27 cellular contexts compared by ENCODE assay signal in the genomic region with DNA sequence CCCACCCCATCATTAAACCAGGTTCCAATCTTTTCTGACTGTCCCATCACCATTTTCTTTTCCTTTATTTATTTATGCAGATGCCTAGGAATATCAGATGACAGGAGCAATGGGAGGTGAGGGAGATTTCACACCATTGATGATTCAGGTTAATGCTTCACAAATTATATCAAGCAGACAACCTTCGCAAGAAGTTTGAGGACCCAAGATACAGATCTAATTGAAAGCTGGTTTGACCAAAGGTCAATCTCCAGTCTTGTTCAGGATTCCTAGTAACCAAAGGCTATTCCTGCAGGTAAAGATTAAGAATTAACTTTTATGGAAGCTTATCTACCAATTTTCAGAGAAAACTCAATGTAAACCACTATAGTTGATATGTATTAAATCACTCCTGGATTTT.
"Had no signal": no experiment of that assay in that cellular context is flagged by ENCODE, and none has a peak within 500 bp of the region (broad histone marks: within the 10 kb centered on the region; RNA-seq: fewer than 3 reads in every experiment).

No MANE protein-coding gene starts in this region.

- H3K4me1 ChIP-seq: breast epithelium had no signal

- ATAC-seq: activated naive CD4-positive, alpha-beta T cell treated with anti-CD3 and anti-CD28 coated beads, Interleukin-2, amount 50 U/mL, for 72 hours; activated T-cell treated with anti-CD3 and anti-CD28 coated beads, Interleukin-2, amount 50 U/mL, for 72 hours had no signal

- H3K27ac ChIP-seq: ascending aorta, breast epithelium, cardiac muscle cell, coronary artery, dorsolateral prefrontal cortex, esophagus muscularis mucosa had no signal

- H3K27me3 ChIP-seq: ascending aorta, breast epithelium, cardiac muscle cell, dorsolateral prefrontal cortex, esophagus muscularis mucosa had no signal

- H3K4me3 ChIP-seq: ascending aorta, breast epithelium, cardiac muscle cell, coronary artery, dorsolateral prefrontal cortex, esophagus muscularis mucosa had no signal

- H3K36me3 ChIP-seq: breast epithelium, cardiac muscle cell, esophagus muscularis mucosa had no signal

- DNase-seq: activated CD4-positive, alpha-beta memory T cell treated with anti-CD3 and anti-CD28 coated beads, Interleukin-2, amount 10 ng/mL, durations not matched to agents 7 days and 5 days; activated CD4-positive, alpha-beta T cell treated with anti-CD3 and anti-CD28 coated beads for 1 hour; activated CD4-positive, alpha-beta T cell treated with anti-CD3 and anti-CD28 coated beads for 4 hours; activated CD4-positive, alpha-beta T cell treated with anti-CD3 and anti-CD28 coated beads, Interleukin-2, amount 10 ng/mL, durations not matched to agents 7 days and 5 days; activated CD4-positive, alpha-beta T cell treated with anti-CD3 and anti-CD28 coated beads, Interleukin-2, amount 50 U/mL, for 4 hours; activated CD8-positive, alpha-beta memory T cell treated with anti-CD3 and anti-CD28 coated beads, Interleukin-2, amount 50 U/mL, for 48 hours; activated gamma-delta T cell; activated naive CD4-positive, alpha-beta T cell; activated naive CD4-positive, alpha-beta T cell treated with anti-CD3 and anti-CD28 coated beads, Interleukin-2, amount 10 ng/mL, durations not matched to agents 7 days and 5 days; activated naive CD8-positive, alpha-beta T cell treated with anti-CD3 and anti-CD28 coated beads, Interleukin-2, amount 10 ng/mL, durations not matched to agents 7 days and 5 days; activated T-cell treated with anti-CD3 and anti-CD28 coated beads for 4 hours; activated T-cell treated with anti-CD3 and anti-CD28 coated beads, Interleukin-2, amount 50 U/mL, for 24 hours; activated T-cell treated with anti-CD3 and anti-CD28 coated beads, Interleukin-2, amount 50 U/mL, for 72 hours; central memory CD4-positive, alpha-beta T cell; cerebellar nuclear complex; dorsolateral prefrontal cortex; effector memory CD4-positive, alpha-beta T cell; erythroblast; head of caudate nucleus; T-helper 2 cell had no signal

- H3K9me3 ChIP-seq: ascending aorta, breast epithelium, esophagus muscularis mucosa had no signal

- FAIRE-seq: frontal cortex had no signal
